ENCODE assay signal across 24 cellular contexts in the genomic region with DNA sequence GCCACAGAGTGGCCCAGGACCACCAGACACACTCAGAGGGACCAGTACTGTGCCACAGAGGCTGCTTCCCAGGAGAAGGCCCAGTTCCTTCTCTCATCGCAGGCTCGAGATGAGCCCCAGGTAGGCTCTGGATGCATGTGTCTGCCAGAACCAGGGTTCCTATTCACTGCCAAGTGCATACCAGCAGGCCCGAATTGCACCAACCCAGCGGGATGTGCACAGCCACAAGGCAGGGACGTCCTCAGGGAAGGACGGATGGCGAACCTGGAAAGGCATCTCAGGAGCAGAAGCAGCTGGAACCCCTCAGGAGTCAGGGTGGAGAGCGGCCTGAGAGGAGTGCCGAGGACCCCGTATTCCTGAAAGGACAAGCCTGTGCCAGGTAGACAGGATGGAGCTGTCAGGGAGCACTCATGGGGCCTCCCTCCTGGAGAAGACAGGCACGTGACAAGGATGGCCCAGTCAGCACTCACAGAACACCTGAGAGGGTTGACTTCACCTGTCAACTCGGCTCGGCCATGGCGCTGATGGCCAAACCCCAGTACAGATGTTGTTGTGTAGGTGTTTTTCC.
"Had no signal": no experiment of that assay in that cellular context is flagged by ENCODE, and none has a peak within 500 bp of the region (broad histone marks: within the 10 kb centered on the region; RNA-seq: fewer than 3 reads in every experiment).

No MANE protein-coding gene starts in this region.

- H3K9me3 ChIP-seq: adrenal gland, body of pancreas, gastroesophageal sphincter, tibial nerve had no signal

- H3K27me3 ChIP-seq: adrenal gland, body of pancreas, gastroesophageal sphincter, hepatocyte, neural progenitor cell, tibial nerve had no signal

- H3K4me1 ChIP-seq: adrenal gland, body of pancreas, neural progenitor cell had no signal

- H3K4me1 Mint-ChIP-seq: activated naive CD8-positive, alpha-beta T cell treated with anti-CD3 and anti-CD28 coated beads for 36 hours; naive thymus-derived CD8-positive, alpha-beta T cell; WTC11 had no signal

- H3K4me3 Mint-ChIP-seq: activated CD8-positive, alpha-beta T cell treated with anti-CD3 and anti-CD28 coated beads for 36 hours; activated naive CD4-positive, alpha-beta T cell treated with anti-CD3 and anti-CD28 coated beads for 36 hours; activated naive CD8-positive, alpha-beta T cell treated with anti-CD3 and anti-CD28 coated beads for 36 hours; activated T-helper 1 cell treated with anti-CD3 and anti-CD28 coated beads, Interleukin-12 subunit alpha, Interleukin-12 subunit beta, Interleukin-2, Interleukin-4 antibody, amounts not matched to agents 30 ng/mL and 10 ng/mL and 1 ng/mL, durations not matched to agents 14 hours and 24 hours and 36 hours; mesothelial cell of epicardium; naive thymus-derived CD8-positive, alpha-beta T cell; neural progenitor cell; WTC11 had no signal

- H3K9ac ChIP-seq: neural progenitor cell had no signal

- H3K36me3 Mint-ChIP-seq: activated naive CD8-positive, alpha-beta T cell treated with anti-CD3 and anti-CD28 coated beads for 36 hours; mesothelial cell of epicardium; naive thymus-derived CD8-positive, alpha-beta T cell; neural progenitor cell; WTC11 had no signal

- H3K9me3 Mint-ChIP-seq: activated CD8-positive, alpha-beta T cell treated with anti-CD3 and anti-CD28 coated beads for 36 hours; activated naive CD4-positive, alpha-beta T cell treated with anti-CD3 and anti-CD28 coated beads for 36 hours; activated naive CD8-positive, alpha-beta T cell treated with anti-CD3 and anti-CD28 coated beads for 36 hours; activated T-helper 1 cell treated with anti-CD3 and anti-CD28 coated beads, Interleukin-12 subunit alpha, Interleukin-12 subunit beta, Interleukin-2, Interleukin-4 antibody, amounts not matched to agents 30 ng/mL and 10 ng/mL and 1 ng/mL, durations not matched to agents 14 hours and 24 hours and 36 hours; mesothelial cell of epicardium; naive thymus-derived CD8-positive, alpha-beta T cell had no signal

- H3K27me3 Mint-ChIP-seq: activated CD8-positive, alpha-beta T cell treated with anti-CD3 and anti-CD28 coated beads for 36 hours; activated naive CD8-positive, alpha-beta T cell treated with anti-CD3 and anti-CD28 coated beads for 36 hours had no signal

- H3K36me3 ChIP-seq: adrenal gland, gastroesophageal sphincter, neural progenitor cell, tibial nerve had no signal

- H3K4me3 ChIP-seq: adrenal gland, body of pancreas, gastroesophageal sphincter, hepatocyte, neural progenitor cell, tibial nerve had no signal

- DNase-seq: activated CD4-positive, alpha-beta T cell treated with anti-CD3 and anti-CD28 coated beads, Interleukin-2, amount 50 U/mL, for 1 hour; activated CD8-positive, alpha-beta T cell treated with anti-CD3 and anti-CD28 coated beads for 36 hours; activated effector memory CD4-positive, alpha-beta T cell treated with anti-CD3 and anti-CD28 coated beads, Interleukin-2, amount 50 U/mL, for 16 hours; activated naive CD4-positive, alpha-beta T cell treated with anti-CD3 and anti-CD28 coated beads for 36 hours; activated naive CD8-positive, alpha-beta T cell treated with anti-CD3 and anti-CD28 coated beads for 36 hours; activated T-cell treated with anti-CD3 and anti-CD28 coated beads, Interleukin-2, amount 50 U/mL, for 1 hour; aorta; body of pancreas; cerebellar nuclear complex; effector CD4-positive, alpha-beta T cell; islet precursor cell; mammary epithelial cell; naive thymus-derived CD8-positive, alpha-beta T cell; stimulated activated naive CD4-positive, alpha-beta T cell; T-helper 2 cell had no signal

- H3K27ac Mint-ChIP-seq: activated CD8-positive, alpha-beta T cell treated with anti-CD3 and anti-CD28 coated beads for 36 hours; activated naive CD4-positive, alpha-beta T cell treated with anti-CD3 and anti-CD28 coated beads for 36 hours; activated naive CD8-positive, alpha-beta T cell treated with anti-CD3 and anti-CD28 coated beads for 36 hours; activated T-helper 1 cell treated with anti-CD3 and anti-CD28 coated beads, Interleukin-12 subunit alpha, Interleukin-12 subunit beta, Interleukin-2, Interleukin-4 antibody, amounts not matched to agents 30 ng/mL and 10 ng/mL and 1 ng/mL, durations not matched to agents 14 hours and 24 hours and 36 hours; mesothelial cell of epicardium; naive thymus-derived CD8-positive, alpha-beta T cell; neural progenitor cell; progenitor cell of endocrine pancreas; WTC11 had no signal

- ATAC-seq: activated CD8-positive, alpha-beta T cell treated with anti-CD3 and anti-CD28 coated beads for 36 hours; body of pancreas; gastroesophageal sphincter; naive thymus-derived CD8-positive, alpha-beta T cell; WTC11 had no signal

- H3K27ac ChIP-seq: adrenal gland, body of pancreas, gastroesophageal sphincter, hepatocyte, neural progenitor cell, tibial nerve had no signal
